Comparison of ENCODE assay signal across 9 cellular contexts in the genomic region with DNA sequence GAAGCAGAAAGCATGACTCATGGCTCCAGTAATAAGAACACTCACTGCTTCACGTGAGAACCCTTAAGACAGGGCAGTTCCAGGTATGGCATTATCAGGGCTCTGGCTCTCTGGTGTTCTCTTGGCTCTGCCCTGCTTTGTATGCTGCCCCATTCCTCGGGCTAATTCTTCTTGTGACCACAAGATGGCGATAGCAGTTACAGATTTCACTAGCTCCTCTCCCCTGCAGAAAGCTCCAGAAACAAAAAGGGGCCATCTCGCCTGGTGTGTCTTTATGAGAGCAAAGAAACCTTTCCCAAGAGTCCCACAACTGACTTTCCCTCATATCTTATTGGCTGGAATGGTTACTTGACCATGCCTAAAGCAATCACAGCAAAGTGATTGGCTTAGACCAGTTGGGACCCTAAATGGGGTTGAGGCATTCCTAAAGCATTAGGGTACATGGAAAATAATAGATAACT.
DNase-seq lines count a peak whose midpoint lies in the region; ATAC-seq, FAIRE-seq and TF ChIP-seq lines count a peak whose summit lies in the region.
"Had no signal": no experiment of that assay in that cellular context is flagged by ENCODE, and none has a peak within 500 bp of the region (broad histone marks: within the 10 kb centered on the region; RNA-seq: fewer than 3 reads in every experiment).

No MANE protein-coding gene starts in this region.

- H3K9ac ChIP-seq in OCI-LY1 (ENCODE audit: low read length): no peak overlapping the region

- peak; percentile 82 for DNase-seq in G401 (ENCODE audit: low spot score)
- peak in 44 of 76 experiments; percentile 1 to 65 (median 24) for DNase-seq in HUDEP-2 (lab: John Stamatoyannopoulos, UW; ENCODE audit: unreplicated experiment in 76 of 76)
- peak; percentile 71 for DNase-seq in globus pallidus (ENCODE audit: low spot score)
- peak in 4 of 6 donors; percentile 32 to 71 (median 48) for DNase-seq in pancreas
- no peak for DNase-seq in GOT3 (lab: John Stamatoyannopoulos, UW)

- 8 to 9% methylated on average over 4 of the region's 4 CpGs for WGBS in pancreas, 2 donors

- ATAC-seq in GM21529 (IDR thresholded peaks at IDR 0.05; ENCODE audit: unreplicated experiment) (peak; percentile 95), pancreas (peak; percentile 96 to 98 (median 97))
- ATAC-seq in activated T-helper 17 cell treated with anti-CD3 and anti-CD28 coated beads, Interleukin-2, amount 50 U/mL, for 72 hours (replicated peaks): peak; percentile 76

- no peaks in the 10 kb centered on the region for H3K27me3 Mint-ChIP-seq in activated T-helper 17 cell treated with anti-CD3 and anti-CD28 coated beads, Interleukin-2, amount 50 U/mL, for 72 hours

- no peak overlapping the region for H3K27ac Mint-ChIP-seq in activated T-helper 17 cell treated with anti-CD3 and anti-CD28 coated beads, Interleukin-2, amount 50 U/mL, for 72 hours

- no peaks in the 10 kb centered on the region for H3F3A ChIP-seq in OCI-LY1 (ENCODE audit: insufficient read depth, low read length)

- peaks cover 23% of the 10 kb centered on the region for H3K36me3 ChIP-seq in OCI-LY1 (ENCODE audit: insufficient read depth, low read length)
- H3K36me3 ChIP-seq in pancreas: peaks cover 0 to 9% (median 0%) of the 10 kb centered on the region in 3 donors

- H3K27me3 ChIP-seq in OCI-LY1 (ENCODE audit: insufficient read depth, low read length): no peaks in the 10 kb centered on the region
- no peaks in the 10 kb centered on the region for H3K27me3 ChIP-seq in pancreas

- no peaks in the 10 kb centered on the region for H4K20me1 ChIP-seq in OCI-LY1 (ENCODE audit: insufficient read depth, low read length)

- in situ Hi-C loops in G401 (cut with HindIII; ENCODE audit: low sequenced_read_pairs): no loop called here

- no peaks in the 10 kb centered on the region for H3K9me2 ChIP-seq in OCI-LY1 (ENCODE audit: low read depth, low read length)

- FAIRE-seq in pancreas (lab: Jason Lieb, UNC): no peak
- FAIRE-seq: frontal cortex had no signal

- no peaks in the 10 kb centered on the region for H3K4me1 Mint-ChIP-seq in activated T-helper 17 cell treated with anti-CD3 and anti-CD28 coated beads, Interleukin-2, amount 50 U/mL, for 72 hours

- H3K9me3 ChIP-seq in OCI-LY1 (ENCODE audit: low read length) (no peaks in the 10 kb centered on the region), pancreas (no peaks in the 10 kb centered on the region)

- intact Hi-C loops in pancreas (cut with DNase I): loop anchor here in 1 of 3 donors (10.0 kb wide), 1 partner anchor 323 kb away; no protein-coding TSS in a partner anchor

- H3K79me2 ChIP-seq in OCI-LY1 (ENCODE audit: insufficient read depth, low read length): no peaks in the 10 kb centered on the region

- H3K4me2 ChIP-seq in OCI-LY1 (ENCODE audit: low read length): no peak overlapping the region

- peaks cover 40% of the 10 kb centered on the region for H3K36me3 Mint-ChIP-seq in activated T-helper 17 cell treated with anti-CD3 and anti-CD28 coated beads, Interleukin-2, amount 50 U/mL, for 72 hours (ENCODE audit: low read depth)

- no peaks in the 10 kb centered on the region for H3K9me3 Mint-ChIP-seq in activated T-helper 17 cell treated with anti-CD3 and anti-CD28 coated beads, Interleukin-2, amount 50 U/mL, for 72 hours

- H3K27ac ChIP-seq in OCI-LY1 (ENCODE audit: low read depth, low read length, poor library complexity, severe bottlenecking): no peak overlapping the region
- H3K27ac ChIP-seq in pancreas: no peak overlapping the region

- no peak overlapping the region for H2AFZ ChIP-seq in OCI-LY1 (ENCODE audit: low read length)

- H3K4me1 ChIP-seq in OCI-LY1 (ENCODE audit: insufficient read depth, low read length, severe bottlenecking) (no peaks in the 10 kb centered on the region), pancreas (peaks cover 0 to 9% (median 4%) of the 10 kb centered on the region in 3 donors)

- H3K4me3 Mint-ChIP-seq in activated T-helper 17 cell treated with anti-CD3 and anti-CD28 coated beads, Interleukin-2, amount 50 U/mL, for 72 hours: no peak overlapping the region

- no peak overlapping the region for H3K4me3 ChIP-seq in OCI-LY1 (ENCODE audit: low read depth, low read length, poor library complexity, severe bottlenecking)
- H3K4me3 ChIP-seq in pancreas: no peak overlapping the region

- TF ChIP-seq CTCF in OCI-LY1 (IDR thresholded peaks at IDR 0.05; ENCODE audit: low read length): peak; percentile 79
- peak; percentile 57 to 82 (median 78) for TF ChIP-seq CTCF in pancreas (IDR thresholded peaks at IDR 0.05)
